8 cellular contexts compared by ENCODE assay signal in genomic region chr11:61963282-61964057, GRCh38.
DNase-seq lines count a peak whose midpoint lies in the region.

No MANE protein-coding gene starts in this region.

- DNase-seq in activated CD8-positive, alpha-beta memory T cell treated with anti-CD3 and anti-CD28 coated beads for 24 hours: peak; percentile 59
- DNase-seq in activated CD8-positive, alpha-beta memory T cell treated with anti-CD3 and anti-CD28 coated beads, Interleukin-2, amount 50 U/mL, for 4 hours: no peak
- peak; percentile 57 for DNase-seq in UCSD-AML1 (lab: John Stamatoyannopoulos, UW; ENCODE audit: unreplicated experiment)
- peak; percentile 75 for DNase-seq in fibroblast of peridontal ligament (ENCODE audit: extremely low read depth)
- peak; percentile 80 for DNase-seq in pons (ENCODE audit: low spot score)
- no peak for DNase-seq in COR-L47 (lab: John Stamatoyannopoulos, UW)
- no peak for DNase-seq in iPS-NIHi7 (ENCODE audit: extremely low spot score)
- no peak for DNase-seq in 8988T

Comparison
In these comparisons a context has a peak if more than half of its experiments do, and no peak if none do; other contexts are left out.
1. DNase-seq: peak in activated CD8-positive, alpha-beta memory T cell treated with anti-CD3 and anti-CD28 coated beads for 24 hours (single experiment), UCSD-AML1 (single experiment), fibroblast of peridontal ligament (single experiment) and pons (single experiment); none in activated CD8-positive, alpha-beta memory T cell treated with anti-CD3 and anti-CD28 coated beads, Interleukin-2, amount 50 U/mL, for 4 hours (single experiment), COR-L47 (single experiment), iPS-NIHi7 (single experiment) and 8988T (single experiment).